12 cellular contexts compared by ENCODE assay signal in the genomic region with DNA sequence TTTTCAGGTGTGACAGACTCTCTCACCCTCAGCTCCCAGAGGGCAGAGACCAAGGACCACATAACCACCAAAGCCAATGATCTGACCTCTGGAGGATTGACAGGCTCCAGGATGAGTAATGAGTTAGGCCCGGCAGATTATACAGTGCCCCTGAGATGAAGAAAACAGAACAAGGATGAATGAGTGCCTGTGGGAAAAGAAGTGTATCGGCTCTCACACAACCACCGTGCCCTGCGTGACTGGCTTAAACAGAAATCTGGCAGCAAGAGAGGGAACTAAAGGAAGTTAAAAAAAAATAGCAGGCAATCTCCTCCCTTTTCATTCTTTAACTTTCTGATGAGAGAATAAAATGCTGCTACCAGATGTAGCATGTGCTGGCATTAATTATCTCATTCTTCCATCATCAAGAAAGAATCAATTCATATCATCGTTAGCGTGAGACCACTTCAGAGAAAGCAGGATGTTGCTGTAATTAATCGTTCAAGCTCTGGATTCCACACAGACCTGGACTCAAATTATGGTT.
DNase-seq lines count a peak whose midpoint lies in the region; ATAC-seq, FAIRE-seq and TF ChIP-seq lines count a peak whose summit lies in the region.
"Had no signal": no experiment of that assay in that cellular context is flagged by ENCODE, and none has a peak within 500 bp of the region (broad histone marks: within the 10 kb centered on the region; RNA-seq: fewer than 3 reads in every experiment).

No MANE protein-coding gene starts in this region.

- H3K27ac ChIP-seq in kidney (ENCODE audit: low read depth in 2 of 2, low read length in 2 of 2), result no peak overlapping the region

- H3K27me3 ChIP-seq in adipocyte (replicated peaks; ENCODE audit: control insufficient read depth, insufficient read depth, low read length), result no peaks in the 10 kb centered on the region

- no peaks in the 10 kb centered on the region for H3K36me3 Mint-ChIP-seq in effector memory CD8-positive, alpha-beta T cell (ENCODE audit: insufficient read depth)

- H3K9me3 Mint-ChIP-seq in effector memory CD8-positive, alpha-beta T cell, result peaks cover 4 to 12% of the 10 kb centered on the region in 2 donors

- peak; percentile 10 for DNase-seq in GM10266 (ENCODE audit: extremely low spot score)
- peak; percentile 89 for DNase-seq in adipocyte (ENCODE audit: low read depth)
- peak; percentile 8 for DNase-seq in left kidney (ENCODE audit: low read depth, low spot score)
- no peak for DNase-seq in NK-92 treated with Interleukin-12 subunit alpha and Interleukin-12 subunit beta, amount 100 ng/mL, for 24 hours (lab: John Stamatoyannopoulos, UW)
- DNase-seq in NCI-H446 treated with DMSO at 0.1 percent for 48 hours (lab: John Stamatoyannopoulos, UW), result no peak
- DNase-seq in effector memory CD8-positive, alpha-beta T cell, result no peak
- no peak for DNase-seq in kidney
- DNase-seq: Caco-2, MV-4-11 had no signal

- no peak for FAIRE-seq in kidney (lab: Jason Lieb, UNC)

- no peaks in the 10 kb centered on the region for H3K36me3 ChIP-seq in adipocyte (ENCODE audit: control insufficient read depth, insufficient read depth, low read length, severe bottlenecking)
- no peaks in the 10 kb centered on the region for H3K36me3 ChIP-seq in kidney (ENCODE audit: control insufficient read depth in 1 of 2, insufficient read depth in 2 of 2, low read length in 2 of 2)

- peaks cover 25% of the 10 kb centered on the region for H3K4me1 ChIP-seq in adipocyte (ENCODE audit: control insufficient read depth, insufficient read depth, low read length)
- H3K4me1 ChIP-seq in kidney (ENCODE audit: control insufficient read depth in 1 of 2, insufficient read depth in 1 of 2, low read depth in 1 of 2, low read length in 2 of 2), result no peaks in the 10 kb centered on the region
- H3K4me1 ChIP-seq: Caco-2 had no signal

- H3K4me3 ChIP-seq in adipocyte (ENCODE audit: low read length) (no peak overlapping the region), kidney (ENCODE audit: low read length in 2 of 2) (no peak overlapping the region)

- no peaks in the 10 kb centered on the region for H3K4me1 Mint-ChIP-seq in effector memory CD8-positive, alpha-beta T cell (ENCODE audit: low read depth in 2 of 2)
- H3K4me1 Mint-ChIP-seq: activated T-helper 17 cell treated with anti-CD3 and anti-CD28 coated beads, Interleukin-2, amount 50 U/mL, for 72 hours had no signal

- no peaks in the 10 kb centered on the region for H3K27me3 Mint-ChIP-seq in effector memory CD8-positive, alpha-beta T cell
- H3K27me3 Mint-ChIP-seq: activated T-helper 17 cell treated with anti-CD3 and anti-CD28 coated beads, Interleukin-2, amount 50 U/mL, for 72 hours; progenitor cell of endocrine pancreas had no signal

- H3K27ac Mint-ChIP-seq in effector memory CD8-positive, alpha-beta T cell, result no peak overlapping the region
- H3K27ac Mint-ChIP-seq: activated T-helper 17 cell treated with anti-CD3 and anti-CD28 coated beads, Interleukin-2, amount 50 U/mL, for 72 hours; progenitor cell of endocrine pancreas had no signal

- H3K9ac ChIP-seq in adipocyte (ENCODE audit: low read length) (no peak overlapping the region), kidney (ENCODE audit: low read length in 2 of 2) (no peak overlapping the region)

- TF ChIP-seq CTCF in GM10266 (IDR thresholded peaks at IDR 0.05; ENCODE audit: control insufficient read depth, insufficient read depth, low read depth, missing control alignments) (no peak), kidney (IDR thresholded peaks at IDR 0.05; ENCODE audit: borderline replicate concordance, extremely low read depth, insufficient read depth) (no peak)

- intact Hi-C loops in kidney (cut with DNase I), result no loop called here

- ATAC-seq in HG02678 (IDR thresholded peaks at IDR 0.05; ENCODE audit: unreplicated experiment), result peak; percentile 67
- ATAC-seq in effector memory CD8-positive, alpha-beta T cell (replicated peaks), result no peak
- ATAC-seq: activated T-helper 17 cell treated with anti-CD3 and anti-CD28 coated beads, Interleukin-2, amount 50 U/mL, for 72 hours had no signal

- no peak overlapping the region for H3K4me3 Mint-ChIP-seq in effector memory CD8-positive, alpha-beta T cell
- H3K4me3 Mint-ChIP-seq: activated T-helper 17 cell treated with anti-CD3 and anti-CD28 coated beads, Interleukin-2, amount 50 U/mL, for 72 hours had no signal

- no peaks in the 10 kb centered on the region for H3K9me3 ChIP-seq in adipocyte (ENCODE audit: control insufficient read depth, low read length)
- H3K9me3 ChIP-seq in kidney (ENCODE audit: control insufficient read depth in 1 of 2, low read length in 2 of 2), result no peaks in the 10 kb centered on the region
- H3K9me3 ChIP-seq: Caco-2 had no signal

Comparison
In these comparisons a context has a peak if more than half of its experiments do, and no peak if none do; other contexts are left out.
1. DNase-seq: peak in GM10266 (single experiment), adipocyte (single experiment) and left kidney (single experiment); none in NK-92 treated with Interleukin-12 subunit alpha and Interleukin-12 subunit beta, amount 100 ng/mL, for 24 hours (single experiment), NCI-H446 treated with DMSO at 0.1 percent for 48 hours (single experiment), effector memory CD8-positive, alpha-beta T cell (0 of 3) and kidney (single experiment).